Comparison of ENCODE assay signal across 9 cellular contexts in the genomic region with DNA sequence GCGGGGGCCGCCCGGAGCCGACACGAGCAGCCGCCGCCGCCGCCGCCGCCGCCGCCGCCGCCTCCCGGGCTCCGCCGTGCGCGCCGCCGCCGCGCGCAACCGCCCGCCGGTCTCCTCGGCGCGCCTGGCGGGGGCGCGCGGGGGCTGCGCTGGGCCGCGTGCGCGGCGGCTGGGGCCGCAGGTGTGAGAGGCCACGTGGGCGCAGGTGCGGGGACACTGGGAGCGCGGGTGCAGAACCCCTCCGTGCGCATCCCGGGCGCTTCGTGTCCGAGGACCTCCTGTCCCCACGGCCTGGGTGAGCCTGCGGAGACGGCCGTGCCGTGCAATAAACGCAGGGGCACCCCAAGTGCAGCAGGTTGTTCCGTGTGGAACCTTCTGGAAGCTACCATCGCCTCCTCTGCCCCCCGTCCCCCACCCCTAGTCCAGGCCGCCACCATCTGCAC. TPM values are rescaled to one million over a fixed set of nuclear protein-coding genes. Genes with fewer than 3 reads are reported as not detected.
DNase-seq lines count a peak whose midpoint lies in the region; ATAC-seq and TF ChIP-seq lines count a peak whose summit lies in the region.
"Had no signal": no experiment of that assay in that cellular context is flagged by ENCODE, and none has a peak within 500 bp of the region (broad histone marks: within the 10 kb centered on the region; RNA-seq: fewer than 3 reads in every experiment).

A gene with protein sequence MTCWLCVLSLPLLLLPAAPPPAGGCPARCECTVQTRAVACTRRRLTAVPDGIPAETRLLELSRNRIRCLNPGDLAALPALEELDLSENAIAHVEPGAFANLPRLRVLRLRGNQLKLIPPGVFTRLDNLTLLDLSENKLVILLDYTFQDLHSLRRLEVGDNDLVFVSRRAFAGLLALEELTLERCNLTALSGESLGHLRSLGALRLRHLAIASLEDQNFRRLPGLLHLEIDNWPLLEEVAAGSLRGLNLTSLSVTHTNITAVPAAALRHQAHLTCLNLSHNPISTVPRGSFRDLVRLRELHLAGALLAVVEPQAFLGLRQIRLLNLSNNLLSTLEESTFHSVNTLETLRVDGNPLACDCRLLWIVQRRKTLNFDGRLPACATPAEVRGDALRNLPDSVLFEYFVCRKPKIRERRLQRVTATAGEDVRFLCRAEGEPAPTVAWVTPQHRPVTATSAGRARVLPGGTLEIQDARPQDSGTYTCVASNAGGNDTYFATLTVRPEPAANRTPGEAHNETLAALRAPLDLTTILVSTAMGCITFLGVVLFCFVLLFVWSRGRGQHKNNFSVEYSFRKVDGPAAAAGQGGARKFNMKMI (minus strand): TSS at position 41 of the 443 bp plus-strand sequence. CDS start 16,378 bp downstream, outside the sequence.

- peaks cover 0 to 32% (median 13%) of the 10 kb centered on the region in 7 donors for H3K9me3 Mint-ChIP-seq in CD14-positive monocyte
- H3K9me3 Mint-ChIP-seq in naive thymus-derived CD8-positive, alpha-beta T cell = no peaks in the 10 kb centered on the region

- no peak for DNase-seq in CD14-positive monocyte (ENCODE audit: low spot score)
- peak; percentile 44 for DNase-seq in HEK293T (ENCODE audit: extremely low spot score)
- no peak for DNase-seq in cardiac fibroblast (ENCODE audit: low read depth in 2 of 2)
- no peak for DNase-seq in naive thymus-derived CD8-positive, alpha-beta T cell
- DNase-seq in HCEC 1CT = no peak
- no peak for DNase-seq in activated CD4-positive, alpha-beta T cell treated with anti-CD3 and anti-CD28 coated beads, Interleukin-2, amount 50 U/mL, for 1 hour
- DNase-seq: activated CD4-positive, CD25-positive, alpha-beta regulatory T cell treated with anti-CD3 and anti-CD28 coated beads, Interleukin-2, amount 50 U/mL, for 72 hours; NCI-H226 had no signal

- peak; percentile 45 to 50 for ATAC-seq in naive thymus-derived CD8-positive, alpha-beta T cell
- ATAC-seq in HG02870 (IDR thresholded peaks at IDR 0.05; ENCODE audit: unreplicated experiment) = no peak

- CTCF ChIA-PET in HEK293T (lab: Yijun Ruan, JAX) = no interaction called here

- POLR2A ChIA-PET in HEK293T (lab: Yijun Ruan, JAX) = no interaction called here
- POLR2A ChIA-PET in naive thymus-derived CD8-positive, alpha-beta T cell (lab: Charles Lee) = interaction anchor here (0.8 to 2.8 kb wide), 5 partner anchors 9 to 103 kb away, joined by 3 to 20 read pairs (median 4); no protein-coding TSS in a partner anchor

- peak within 1 kb of the TSS in 1 of 7 donors; percentile 24 for H3K27ac Mint-ChIP-seq in CD14-positive monocyte
- H3K27ac Mint-ChIP-seq in naive thymus-derived CD8-positive, alpha-beta T cell = peak within 1 kb of the TSS in 2 of 10 donors; percentile 75 to 87

- H3K4me1 Mint-ChIP-seq in CD14-positive monocyte = peaks cover 22% of the 10 kb centered on the region
- H3K4me1 Mint-ChIP-seq in naive thymus-derived CD8-positive, alpha-beta T cell = peaks cover 5 to 19% (median 17%) of the 10 kb centered on the region in 4 donors

- peak within 1 kb of the TSS; percentile 27 to 92 for H3K4me3 Mint-ChIP-seq in CD14-positive monocyte
- H3K4me3 Mint-ChIP-seq in naive thymus-derived CD8-positive, alpha-beta T cell = peak within 1 kb of the TSS; percentile 41 to 85 (median 75)

- H3K27me3 Mint-ChIP-seq in CD14-positive monocyte (ENCODE audit: low read depth in 3 of 3) = peaks cover 84 to 97% (median 91%) of the 10 kb centered on the region in 3 donors
- peaks cover 13 to 71% (median 24%) of the 10 kb centered on the region in 5 donors for H3K27me3 Mint-ChIP-seq in naive thymus-derived CD8-positive, alpha-beta T cell

- TF ChIP-seq CTCF in CD14-positive monocyte (IDR thresholded peaks at IDR 0.05) (no peak), cardiac fibroblast (IDR thresholded peaks at IDR 0.05; ENCODE audit: low read depth, low read length) (no peak)

- H3K36me3 Mint-ChIP-seq in CD14-positive monocyte = peaks cover 9 to 13% of the 10 kb centered on the region in 2 donors
- H3K36me3 Mint-ChIP-seq in naive thymus-derived CD8-positive, alpha-beta T cell = peaks cover 0 to 5% (median 2%) of the 10 kb centered on the region in 3 donors

- intact Hi-C loops in CD14-positive monocyte (cut with micrococcal nuclease) = no loop called here

- H3K4me3 ChIP-seq in cardiac fibroblast (replicated peaks in 1 of 2; ENCODE audit: low read depth in 2 of 2, low read length in 2 of 2) = peak within 1 kb of the TSS; percentile 27 to 32

TF ChIP-seq in HEK293T, 16 proteins besides CTCF, POLR2A, EP300 and RAD21:
- TF ChIP-seq ARNT (IDR thresholded peaks at IDR 0.05) (no peak), ZNF384 (IDR thresholded peaks at IDR 0.05) (no peak), L3MBTL2 (conservative IDR thresholded peaks at IDR 0.05) (peak; percentile 62; the same call in 1 of the 2 replicates)
TF ChIP-seq in HEK293T: peak in this region for 1.

RNA-seq across cellular contexts. Expression of the gene that starts here (rescaled TPM):
- 1 to 10 TPM; 2.2 to 2.8 TPM for polyA plus RNA-seq in CD14-positive monocyte
- 1 to 10 TPM; 1.1 to 1.4 TPM for total RNA-seq in naive thymus-derived CD8-positive, alpha-beta T cell
- polyA plus RNA-seq in naive thymus-derived CD8-positive, alpha-beta T cell = 1 to 10 TPM; 2.7 to 9.2 (median 5.1) TPM
